19 cellular contexts compared by ENCODE assay signal in the genomic region with DNA sequence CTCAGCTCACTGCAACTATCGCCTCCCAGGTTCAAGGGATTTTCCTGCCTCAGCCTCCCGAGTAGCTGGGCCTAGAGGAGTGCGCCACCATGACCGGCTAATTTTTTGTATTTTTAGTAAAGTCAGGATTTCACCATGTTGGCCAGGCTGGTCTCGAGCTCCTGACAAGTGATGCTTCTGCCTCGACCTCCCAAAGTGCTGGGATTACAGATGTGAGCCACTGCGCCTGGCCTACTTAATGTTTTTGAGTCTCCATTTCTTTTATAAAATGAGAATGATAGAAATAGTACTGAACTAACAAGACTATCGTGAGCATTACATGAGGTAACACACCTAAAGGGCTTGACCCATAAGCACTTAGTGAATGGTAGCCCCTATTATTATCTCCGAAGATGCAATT. TPM values are rescaled to one million over a fixed set of nuclear protein-coding genes. Genes with fewer than 3 reads are reported as not detected.
A peak's percentile ranks its signal among the peaks of the same experiment; 100 is the strongest.
DNase-seq lines count a peak whose midpoint lies in the region; ATAC-seq, FAIRE-seq and TF ChIP-seq lines count a peak whose summit lies in the region.
"Had no signal": no experiment of that assay in that cellular context is flagged by ENCODE, and none has a peak within 500 bp of the region (broad histone marks: within the 10 kb centered on the region; RNA-seq: fewer than 3 reads in every experiment).

No MANE protein-coding gene starts in this region.

- TF ChIP-seq CTCF in A549 (IDR thresholded peaks at IDR 0.05) (no peak), chondrocyte (IDR thresholded peaks at IDR 0.05) (no peak), prostate gland (IDR thresholded peaks at IDR 0.05) (no peak)

- no peaks in the 10 kb centered on the region for H3K27me3 Mint-ChIP-seq in IgD-negative memory B cell
- no peaks in the 10 kb centered on the region for H3K27me3 Mint-ChIP-seq in chondrocyte (ENCODE audit: low read depth)
- peaks cover 0 to 2% (median 0%) of the 10 kb centered on the region in 5 donors for H3K27me3 Mint-ChIP-seq in naive thymus-derived CD4-positive, alpha-beta T cell

- peaks cover 32 to 49% (median 38%) of the 10 kb centered on the region in 3 donors for H3K4me1 Mint-ChIP-seq in IgD-negative memory B cell
- peaks cover 66% of the 10 kb centered on the region for H3K4me1 Mint-ChIP-seq in chondrocyte (ENCODE audit: low read depth)
- peaks cover 29 to 74% (median 61%) of the 10 kb centered on the region in 7 donors for H3K4me1 Mint-ChIP-seq in naive thymus-derived CD4-positive, alpha-beta T cell

- H3K4me3 Mint-ChIP-seq in IgD-negative memory B cell (peak overlapping the region in 2 of 4 donors; percentile 33 to 70), chondrocyte (ENCODE audit: unreplicated experiment) (no peak overlapping the region)
- peak overlapping the region in 1 of 10 donors; percentile 26 for H3K4me3 Mint-ChIP-seq in naive thymus-derived CD4-positive, alpha-beta T cell
- H3K4me3 Mint-ChIP-seq: activated CD4-positive, alpha-beta T cell treated with anti-CD3 and anti-CD28 coated beads, Interleukin-2, amount 10 ng/mL, durations not matched to agents 7 days and 5 days; activated naive CD8-positive, alpha-beta T cell treated with anti-CD3 and anti-CD28 coated beads, Interleukin-2, amount 10 ng/mL, durations not matched to agents 7 days and 5 days; T-helper 2 cell treated with Interferon-gamma antibody and Interleukin-4, amounts not matched to agents 5 μg/mL and 100 μg/mL, for 36 hours had no signal

- DNase-seq in A549 (ENCODE audit: low read depth in 1 of 2, low spot score in 1 of 2) (no peak), chondrocyte (ENCODE audit: low spot score) (no peak), GM19239 (ENCODE audit: insufficient read length, low spot score) (no peak), amniotic stem cell (lab: John Stamatoyannopoulos, UW) (no peak), prostate gland (ENCODE audit: low spot score) (no peak)
- no peak for DNase-seq in naive thymus-derived CD4-positive, alpha-beta T cell
- DNase-seq: activated CD4-positive, alpha-beta T cell treated with anti-CD3 and anti-CD28 coated beads, Interleukin-2, amount 10 ng/mL, durations not matched to agents 7 days and 5 days; activated naive CD8-positive, alpha-beta T cell treated with anti-CD3 and anti-CD28 coated beads, Interleukin-2, amount 10 ng/mL, durations not matched to agents 7 days and 5 days; activated T-cell treated with anti-CD3 and anti-CD28 coated beads, Interleukin-2, amount 50 U/mL, for 1 hour; GDM1; NCI-H1694; NCI-H526; stimulated activated CD4-positive, alpha-beta T cell treated with anti-CD3 and anti-CD28 coated beads, Interleukin-1b, Interleukin-23, amount 100 ng/mL, for 48 hours had no signal

- TF ChIP-seq POLR2A in A549 (IDR thresholded peaks at IDR 0.05; ENCODE audit: low read length): no peak
- no peak for TF ChIP-seq POLR2A in prostate gland (IDR thresholded peaks at IDR 0.05)

- TF ChIP-seq RAD21 in A549 (conservative IDR thresholded peaks at IDR 0.05 in 1 of 2, IDR thresholded peaks at IDR 0.05 in 1 of 2): no peak

- H3K9me3 ChIP-seq in A549 (no peaks in the 10 kb centered on the region), prostate gland (no peaks in the 10 kb centered on the region)
- no peaks in the 10 kb centered on the region for H3K9me3 ChIP-seq in naive thymus-derived CD4-positive, alpha-beta T cell (ENCODE audit: control insufficient read depth in 2 of 3, low read length in 3 of 3)
- H3K9me3 ChIP-seq: thoracic aorta had no signal

- FAIRE-seq in A549 (lab: Jason Lieb, UNC) (no peak), GM19239 (lab: Jason Lieb, UNC) (no peak)

- H3K4me3 ChIP-seq in A549: no peak overlapping the region
- H3K4me3 ChIP-seq in naive thymus-derived CD4-positive, alpha-beta T cell (ENCODE audit: low read length): no peak overlapping the region
- no peak overlapping the region for H3K4me3 ChIP-seq in prostate gland
- H3K4me3 ChIP-seq: thoracic aorta had no signal

- POLR2A ChIA-PET in A549 (lab: Yijun Ruan, JAX): interaction anchor here (1.0 to 5.4 kb wide), 8 partner anchors 14 to 27 kb away, joined by 3 to 49 read pairs (median 12); a partner anchor contains a TSS
- POLR2A ChIA-PET in naive thymus-derived CD4-positive, alpha-beta T cell (lab: Charles Lee): interaction anchor here (1.0 to 6.1 kb wide), 4 partner anchors 12 to 23 kb away, joined by 4 to 82 read pairs (median 23); a partner anchor contains a TSS

- CTCF ChIA-PET in A549 (lab: Yijun Ruan, JAX): interaction anchor here (67.1 to 89.2 kb wide), 2 partner anchors 11 to 25 kb away, joined by 3627 read pairs; a partner anchor contains a TSS
- CTCF ChIA-PET in naive thymus-derived CD4-positive, alpha-beta T cell (lab: Charles Lee): interaction anchor here (0.6 to 1.4 kb wide), 3 partner anchors 21 to 25 kb away, joined by 3 to 4 read pairs (median 3); no protein-coding TSS in a partner anchor

- WGBS in A549 (ENCODE audit: missing lambda C conversion rate): 64% methylated on average over 9 of the region's 9 CpGs
- 88% methylated on average over 9 of the region's 9 CpGs for WGBS in prostate gland

- no peak for TF ChIP-seq EP300 in A549 (IDR thresholded peaks at IDR 0.05)

- H3K27me3 ChIP-seq in naive thymus-derived CD4-positive, alpha-beta T cell (ENCODE audit: control insufficient read depth in 2 of 2, insufficient read depth in 2 of 2, low read length in 2 of 2): no peaks in the 10 kb centered on the region
- no peaks in the 10 kb centered on the region for H3K27me3 ChIP-seq in prostate gland (replicated peaks; ENCODE audit: insufficient read depth)

- peaks cover 0 to 40% (median 9%) of the 10 kb centered on the region in 3 experiments for H3K36me3 ChIP-seq in naive thymus-derived CD4-positive, alpha-beta T cell (ENCODE audit: control insufficient read depth in 2 of 3, insufficient read depth in 3 of 3, low read length in 3 of 3)
- H3K36me3 ChIP-seq in prostate gland: peaks cover 5 to 7% of the 10 kb centered on the region in 2 donors
- H3K36me3 ChIP-seq: thoracic aorta had no signal

- H3K27ac ChIP-seq in A549 (peak overlapping the region; percentile 98 to 99), prostate gland (no peak overlapping the region)
- H3K27ac ChIP-seq in naive thymus-derived CD4-positive, alpha-beta T cell (ENCODE audit: low read depth, low read length): peak overlapping the region; percentile 41
- H3K27ac ChIP-seq: HL-60, thoracic aorta had no signal

- peak overlapping the region; percentile 68 for H3K4me2 ChIP-seq in A549

- H3K27ac Mint-ChIP-seq in IgD-negative memory B cell (peak overlapping the region in 2 of 3 donors; percentile 82 to 96), chondrocyte (ENCODE audit: unreplicated experiment) (peak overlapping the region; percentile 98)
- peak overlapping the region in 8 of 9 donors; percentile 25 to 89 (median 82) for H3K27ac Mint-ChIP-seq in naive thymus-derived CD4-positive, alpha-beta T cell
- H3K27ac Mint-ChIP-seq: activated naive CD8-positive, alpha-beta T cell treated with anti-CD3 and anti-CD28 coated beads, Interleukin-2, amount 10 ng/mL, durations not matched to agents 7 days and 5 days had no signal

- intact Hi-C loops in naive thymus-derived CD4-positive, alpha-beta T cell (cut with micrococcal nuclease): loop anchor here in 1 of 2 donors (2.0 kb wide), 1 partner anchor 15 kb away; no protein-coding TSS in a partner anchor
- intact Hi-C loops in prostate gland (cut with DNase I): no loop called here

- H3K4me1 ChIP-seq in A549 (peaks cover 94% of the 10 kb centered on the region), prostate gland (replicated peaks) (no peaks in the 10 kb centered on the region)
- peaks cover 7 to 12% of the 10 kb centered on the region in 2 donors for H3K4me1 ChIP-seq in naive thymus-derived CD4-positive, alpha-beta T cell (ENCODE audit: control insufficient read depth in 2 of 2, insufficient read depth in 2 of 2, low read length in 2 of 2)

- H3K36me3 Mint-ChIP-seq in IgD-negative memory B cell: peaks cover 3% of the 10 kb centered on the region
- H3K36me3 Mint-ChIP-seq in chondrocyte (ENCODE audit: low read depth): peaks cover 9% of the 10 kb centered on the region
- peaks cover 0 to 26% (median 17%) of the 10 kb centered on the region in 5 donors for H3K36me3 Mint-ChIP-seq in naive thymus-derived CD4-positive, alpha-beta T cell

- H3K9me3 Mint-ChIP-seq in IgD-negative memory B cell: no peaks in the 10 kb centered on the region
- no peaks in the 10 kb centered on the region for H3K9me3 Mint-ChIP-seq in chondrocyte (ENCODE audit: low read depth)
- no peaks in the 10 kb centered on the region for H3K9me3 Mint-ChIP-seq in naive thymus-derived CD4-positive, alpha-beta T cell
- H3K9me3 Mint-ChIP-seq: activated CD4-positive, alpha-beta T cell treated with anti-CD3 and anti-CD28 coated beads, Interleukin-2, amount 10 ng/mL, durations not matched to agents 7 days and 5 days; activated naive CD8-positive, alpha-beta T cell treated with anti-CD3 and anti-CD28 coated beads, Interleukin-2, amount 10 ng/mL, durations not matched to agents 7 days and 5 days; T-helper 2 cell treated with Interferon-gamma antibody and Interleukin-4, amounts not matched to agents 5 μg/mL and 100 μg/mL, for 36 hours had no signal

- ATAC-seq in A549: no peak
- no peak for ATAC-seq in naive thymus-derived CD4-positive, alpha-beta T cell
- ATAC-seq in HG02798 (IDR thresholded peaks at IDR 0.05; ENCODE audit: poor library complexity, unreplicated experiment): no peak

TF ChIP-seq in A549, 52 proteins besides CTCF, POLR2A, EP300 and RAD21 (continues in another document):
- TF ChIP-seq HOXA7 (CRISPR knock-in tag; IDR thresholded peaks at IDR 0.05): peak; percentile 30; the same call in 1 of the 2 replicates

RNA-seq across cellular contexts. Expression of a gene that starts 21.4 kb away (rescaled TPM):
- polyA plus RNA-seq in A549 (2011; rRNA removed): 22.6 and 29.7 TPM in 2 replicates
- 31.1 and 44.6 TPM in 2 replicates for polyA plus RNA-seq in A549 (2012; cell fraction: cytosol; rRNA removed)
- 58.5 and 70.7 TPM in 2 replicates for polyA plus RNA-seq in A549 (2012; cell fraction: nucleus; rRNA removed)
- 37.8 to 40.9 TPM (median 38.8 TPM) in 3 replicates for polyA plus RNA-seq in A549 (2017; fragmentation: RNase III; extraction: RNeasy Plus Mini Kit Qiagen cat#74134 plus additional on column Dnase treatment)
- polyA minus RNA-seq in A549 (2011; rRNA and poly(A)+ RNA removed): 34.3 and 54.4 TPM in 2 replicates
- polyA plus RNA-seq in IgD-negative memory B cell: 91.9 TPM
- total RNA-seq in chondrocyte: 1.7 to 3.3 TPM (median 3.3 TPM) in 3 replicates
- 10 to 100 TPM in 4 of 5 experiments, 1 to 10 TPM in 1; 9.1 to 57.8 (median 23.0) TPM for total RNA-seq in naive thymus-derived CD4-positive, alpha-beta T cell
- 10 to 100 TPM; 40.7 to 85.5 TPM for polyA plus RNA-seq in naive thymus-derived CD4-positive, alpha-beta T cell
- 10 to 100 TPM in 1 of 2 donors, 1 to 10 TPM in 1; 3.7 to 20.0 TPM for total RNA-seq in prostate gland

RNA-seq across cellular contexts. Expression of a gene that starts 56.6 kb away (rescaled TPM):
- polyA plus RNA-seq in A549 (2011; rRNA removed) (0.37 and 0.40 TPM in 2 replicates), A549 (2017; fragmentation: RNase III; extraction: RNeasy Plus Mini Kit Qiagen cat#74134 plus additional on column Dnase treatment) (0.32 to 0.51 TPM (median 0.34 TPM) in 3 replicates), IgD-negative memory B cell (0.20 TPM)
- 0.33 and 0.67 TPM in 2 replicates for polyA plus RNA-seq in A549 (2012; cell fraction: cytosol; rRNA removed)
- 0.26 and 0.55 TPM in 2 replicates for polyA plus RNA-seq in A549 (2012; cell fraction: nucleus; rRNA removed)
- polyA minus RNA-seq in A549 (2011; rRNA and poly(A)+ RNA removed): 1.8 and 1.9 TPM in 2 replicates
- total RNA-seq in chondrocyte (0.12 TPM in 1 of 3 replicates, not detected in the others), prostate gland (10 to 100 TPM in 1 of 2 donors, not detected in 1; 15.6 TPM)
- total RNA-seq in naive thymus-derived CD4-positive, alpha-beta T cell: not detected
- polyA plus RNA-seq in naive thymus-derived CD4-positive, alpha-beta T cell: not detected
- total RNA-seq: activated CD4-positive, alpha-beta T cell treated with anti-CD3 and anti-CD28 coated beads, Interleukin-2, amount 10 ng/mL, durations not matched to agents 7 days and 5 days; activated naive CD8-positive, alpha-beta T cell treated with anti-CD3 and anti-CD28 coated beads, Interleukin-2, amount 10 ng/mL, durations not matched to agents 7 days and 5 days; LHCN-M2; thoracic aorta had no signal

Comparison
In these comparisons a context has a peak if more than half of its experiments do, and no peak if none do; other contexts are left out.
1. H3K27ac ChIP-seq: peak in A549 (2 of 2) and naive thymus-derived CD4-positive, alpha-beta T cell (single experiment); none in prostate gland (0 of 2).
2. Peak in every context shown above with its lines, with median percentiles within 50 percentile points of each other: H3K27ac Mint-ChIP-seq.